In genomic region chr1:230156068-230156467, GRCh38 we compare ENCODE assay signal across 1 cellular context.
TF ChIP-seq lines count a peak whose summit lies in the region.

No MANE protein-coding gene starts in this region.

TF ChIP-seq in K562, 482 proteins besides CTCF, POLR2A, EP300 and RAD21 (continued from another document and continues in another):
- TF ChIP-seq GATAD2A (IDR thresholded peaks at IDR 0.05) (peak; percentile 93), TRIM24 (IDR thresholded peaks at IDR 0.05) (peak in 1 of 2 experiments; percentile 24; a peak in 1 of 4 replicates), SLC30A9 (CRISPR knock-in tag; IDR thresholded peaks at IDR 0.05) (no peak), CBFA2T2 (conservative IDR thresholded peaks at IDR 0.05) (0 out of 2 replicates have a peak, but pooled peaks have one; percentile 4), BDP1 (IDR thresholded peaks at IDR 0.05; ENCODE audit: insufficient read depth, insufficient read length) (no peak), ZNF140 (CRISPR knock-in tag; IDR thresholded peaks at IDR 0.05) (no peak), ZNF224 (CRISPR knock-in tag; IDR thresholded peaks at IDR 0.05) (no peak), ZNF143 (CRISPR knock-in tag; IDR thresholded peaks at IDR 0.05) (no peak), NFATC3 (IDR thresholded peaks at IDR 0.05) (no peak), ZFP36 (IDR thresholded peaks at IDR 0.05; ENCODE audit: low read depth, low read length, partially characterized antibody) (no peak), MYBL2 (IDR thresholded peaks at IDR 0.05; ENCODE audit: low read depth) (no peak), MYBL2 (CRISPR knock-in tag; IDR thresholded peaks at IDR 0.05; ENCODE audit: borderline replicate concordance) (no peak), TGIF2 (CRISPR knock-in tag; IDR thresholded peaks at IDR 0.05) (no peak), HMG20B (CRISPR knock-in tag; IDR thresholded peaks at IDR 0.05) (no peak), ARNT (IDR thresholded peaks at IDR 0.05) (peak in 1 of 2 experiments; percentile 48; a peak in 1 of 4 replicates), ARID3A (IDR thresholded peaks at IDR 0.05; ENCODE audit: borderline replicate concordance, low read depth, low read length) (no peak), EZH2 (IDR thresholded peaks at IDR 0.05; ENCODE audit: borderline replicate concordance, low read depth, low read length) (no peak), ZSCAN29 (IDR thresholded peaks at IDR 0.05) (no peak), LCOR (CRISPR knock-in tag; IDR thresholded peaks at IDR 0.05) (no peak), RB1 (IDR thresholded peaks at IDR 0.05; ENCODE audit: low read depth) (no peak), NFE2 (IDR thresholded peaks at IDR 0.05; ENCODE audit: low read depth) (peak; percentile 86), PML (IDR thresholded peaks at IDR 0.05; ENCODE audit: low read length) (no peak), CHAMP1 (IDR thresholded peaks at IDR 0.05) (no peak), CHD4 (IDR thresholded peaks at IDR 0.05; ENCODE audit: insufficient read depth, insufficient replicate concordance, low read depth, low read length, poor library complexity, severe bottlenecking) (no peak), MTF1 (CRISPR knock-in tag; IDR thresholded peaks at IDR 0.05; ENCODE audit: borderline replicate concordance) (no peak), ZNF232 (CRISPR knock-in tag; IDR thresholded peaks at IDR 0.05) (no peak), CTBP1 (IDR thresholded peaks at IDR 0.05; ENCODE audit: borderline replicate concordance) (0 out of 2 replicates have a peak, but pooled peaks have one; percentile 40), FOXP4 (CRISPR knock-in tag; IDR thresholded peaks at IDR 0.05; ENCODE audit: borderline replicate concordance) (no peak), ZFX (CRISPR knock-in tag; IDR thresholded peaks at IDR 0.05) (peak; percentile 52), HDAC2 (IDR thresholded peaks at IDR 0.05) (peak; percentile 57; the same call in 1 of the 2 replicates), FUS (optimal IDR thresholded peaks at IDR 0.05; ENCODE audit: low read depth, low read length) (no peak), ZC3H11A (IDR thresholded peaks at IDR 0.05; ENCODE audit: low read depth, low read length) (no peak), ZNF512 (tag; IDR thresholded peaks at IDR 0.05) (no peak), EGR1 (conservative IDR thresholded peaks at IDR 0.05) (no peak), ZNF507 (tag; conservative IDR thresholded peaks at IDR 0.05) (no peak), GABPB1 (CRISPR knock-in tag; IDR thresholded peaks at IDR 0.05) (no peak), AFF1 (IDR thresholded peaks at IDR 0.05; ENCODE audit: low read depth in 1 of 2, partially characterized antibody in 2 of 2) (peak; percentile 6 to 30), ZNF280B (CRISPR knock-in tag; IDR thresholded peaks at IDR 0.05) (no peak), ZBTB5 (IDR thresholded peaks at IDR 0.05) (0 out of 2 replicates have a peak, but pooled peaks have one; percentile 19), HEY1 (CRISPR knock-in tag; IDR thresholded peaks at IDR 0.05; ENCODE audit: borderline replicate concordance) (no peak), SMARCC2 (IDR thresholded peaks at IDR 0.05; ENCODE audit: low read depth) (peak; percentile 33; the same call in 1 of the 2 replicates), ZBTB2 (IDR thresholded peaks at IDR 0.05) (0 out of 2 replicates have a peak, but pooled peaks have one; percentile 70), ZNF444 (CRISPR knock-in tag; IDR thresholded peaks at IDR 0.05) (no peak), SMARCE1 (IDR thresholded peaks at IDR 0.05) (peak; percentile 68), ZNF277 (CRISPR knock-in tag; IDR thresholded peaks at IDR 0.05; ENCODE audit: borderline replicate concordance) (no peak), NR2C2 (CRISPR knock-in tag; IDR thresholded peaks at IDR 0.05) (no peak), NR2C2 (tag; IDR thresholded peaks at IDR 0.05) (peak; percentile 58), THRB (CRISPR knock-in tag; conservative IDR thresholded peaks at IDR 0.05) (peak; percentile 82; the same call in 1 of the 2 replicates)
